Comparison of ENCODE assay signal across 12 cellular contexts in genomic region chrX:106005684-106006083, GRCh38. TPM values are rescaled to one million over a fixed set of nuclear protein-coding genes. Genes with fewer than 3 reads are reported as not detected.
"Had no signal": no experiment of that assay in that cellular context is flagged by ENCODE, and none has a peak within 500 bp of the region (broad histone marks: within the 10 kb centered on the region; RNA-seq: fewer than 3 reads in every experiment).

No MANE protein-coding gene starts in this region.

- DNase-seq: GM23248, GOT3, H7, HFFc6, IMR-90, KG1 had no signal

- H3K4me3 ChIP-seq: GM23248, HAP-1, K562 had no signal

- H2AFZ ChIP-seq: GM23248 had no signal

- H3K36me3 ChIP-seq: HAP-1 had no signal

- H3K9me3 ChIP-seq: HAP-1 had no signal

- H3K4me1 ChIP-seq: HAP-1 had no signal

- H3K27ac ChIP-seq: GM23248, HL-60 had no signal

- H3K4me3 Mint-ChIP-seq: HFFc6 had no signal

- H3K9ac ChIP-seq: GM23248 had no signal

- H3K9me3 Mint-ChIP-seq: HFFc6 had no signal

- FAIRE-seq: K562 had no signal

- ATAC-seq: HCT116, K562 had no signal

- H3K27ac Mint-ChIP-seq: HFFc6 had no signal

RNA-seq across cellular contexts. Expression of gene SERPINA7, which starts 32.8 kb away (rescaled TPM):
- total RNA-seq: GM23248, H4, H7, HFFc6, HT1080, IMR-90, K562 had no signal
- polyA plus RNA-seq: GM23248, IMR-90, K562 had no signal
